ENCODE assay signal across 25 cellular contexts in the genomic region with DNA sequence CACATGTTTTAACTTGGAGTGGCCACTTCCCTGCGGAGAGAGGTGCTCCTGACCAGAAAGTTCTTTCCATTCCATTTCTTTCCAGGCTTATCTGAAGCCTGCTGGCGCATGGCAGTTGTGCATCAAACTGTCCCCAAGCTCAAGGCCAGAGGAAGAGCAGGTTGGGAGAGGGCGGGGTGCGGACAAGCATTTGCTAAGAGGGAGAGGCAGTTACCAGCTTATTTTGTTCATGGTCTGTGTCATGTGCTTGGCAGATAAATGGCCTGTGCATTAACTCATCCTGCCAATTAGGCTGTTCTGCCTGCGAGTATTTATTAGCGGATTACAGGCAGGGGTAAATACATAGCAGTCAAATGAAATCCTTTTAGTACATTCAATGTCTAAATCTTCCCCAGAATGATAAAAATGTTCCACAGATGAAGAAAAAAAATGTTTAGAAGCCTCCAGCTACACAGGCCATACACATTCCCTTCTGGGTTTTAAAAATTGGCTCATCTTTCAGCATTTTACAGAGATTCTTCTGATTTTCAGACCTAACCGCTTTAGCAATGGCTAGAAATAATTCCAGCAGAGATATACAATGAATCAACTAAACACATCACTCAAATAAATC. TPM values are rescaled to one million over a fixed set of nuclear protein-coding genes. Genes with fewer than 3 reads are reported as not detected.
DNase-seq lines count a peak whose midpoint lies in the region; ATAC-seq and TF ChIP-seq lines count a peak whose summit lies in the region.
"Had no signal": no experiment of that assay in that cellular context is flagged by ENCODE, and none has a peak within 500 bp of the region (broad histone marks: within the 10 kb centered on the region; RNA-seq: fewer than 3 reads in every experiment).

No MANE protein-coding gene starts in this region.

- H3K4me1 Mint-ChIP-seq in chondrocyte (ENCODE audit: low read depth), result no peaks in the 10 kb centered on the region
- H3K4me1 Mint-ChIP-seq: immature natural killer cell; stimulated activated memory B cell treated with anti-CD40 and anti-IgM and Interleukin-4, amounts not matched to agents 10 μg/mL and 1 μg/mL and 100 μg/mL, for 72 hours had no signal

- WGBS in testis, 2 donors, result 49 to 62% methylated on average over 7 of the region's 7 CpGs

- peaks cover under 1% of the 10 kb centered on the region for H3K27me3 ChIP-seq in left ventricle myocardium inferior (ENCODE audit: low read depth)
- H3K27me3 ChIP-seq in testis, result no peaks in the 10 kb centered on the region
- H3K27me3 ChIP-seq: gastroesophageal sphincter had no signal

- intact Hi-C loops in Right ventricle myocardium superior (cut with DNase I) (no loop called here), left ventricle myocardium inferior (cut with micrococcal nuclease) (no loop called here), testis (cut with DNase I; ENCODE audit: low total_unique reads) (no loop called here)

- no peaks in the 10 kb centered on the region for H3K27me3 Mint-ChIP-seq in chondrocyte (ENCODE audit: low read depth)
- H3K27me3 Mint-ChIP-seq: stimulated activated memory B cell treated with anti-CD40 and anti-IgM and Interleukin-4, amounts not matched to agents 10 μg/mL and 1 μg/mL and 100 μg/mL, for 72 hours had no signal

- H3K27ac ChIP-seq in left ventricle myocardium inferior (replicated peaks) (no peak overlapping the region), testis (no peak overlapping the region)
- H3K27ac ChIP-seq: gastroesophageal sphincter had no signal

- H3K36me3 Mint-ChIP-seq in chondrocyte (ENCODE audit: low read depth), result no peaks in the 10 kb centered on the region
- H3K36me3 Mint-ChIP-seq: CD4-positive, alpha-beta memory T cell; immature natural killer cell; stimulated activated memory B cell treated with anti-CD40 and anti-IgM and Interleukin-4, amounts not matched to agents 10 μg/mL and 1 μg/mL and 100 μg/mL, for 72 hours had no signal

- H3K9me3 ChIP-seq in left ventricle myocardium inferior (replicated peaks), result no peaks in the 10 kb centered on the region
- H3K9me3 ChIP-seq in testis, result no peaks in the 10 kb centered on the region
- H3K9me3 ChIP-seq: gastroesophageal sphincter had no signal

- no peak for DNase-seq in Right ventricle myocardium superior
- no peak for DNase-seq in left ventricle myocardium inferior
- DNase-seq in NCI-H82 (lab: John Stamatoyannopoulos, UW), result peak; percentile 99
- DNase-seq in fibroblast of villous mesenchyme (ENCODE audit: low read depth), result peak; percentile 60
- peak; percentile 72 for DNase-seq in testis
- DNase-seq in NK-92 (lab: John Stamatoyannopoulos, UW; ENCODE audit: unreplicated experiment), result no peak
- DNase-seq in chondrocyte (ENCODE audit: low spot score), result no peak
- DNase-seq in OCI-M2 (lab: John Stamatoyannopoulos, UW; ENCODE audit: unreplicated experiment), result no peak
- DNase-seq: activated CD4-positive, alpha-beta T cell treated with anti-CD3 and anti-CD28 coated beads for 4 hours; activated CD8-positive, alpha-beta T cell treated with anti-CD3 and anti-CD28 coated beads, Interleukin-2, amount 10 ng/mL, durations not matched to agents 7 days and 5 days; activated naive CD4-positive, alpha-beta T cell treated with anti-CD3 and anti-CD28 coated beads for 36 hours; CD4-positive, alpha-beta memory T cell; immature natural killer cell; mesenchymal stem cell; NCI-H1417 treated with DMSO at 0.1 percent for 48 hours; NCI-H2081; NCI-H774; posterior cingulate gyrus; stimulated activated CD4-positive, alpha-beta T cell treated with anti-CD3 and anti-CD28 coated beads, Interleukin-15, amount 100 ng/mL, for 24 hours; SW 1271; T-helper 9 cell had no signal

- H3K4me3 Mint-ChIP-seq in chondrocyte (ENCODE audit: unreplicated experiment), result no peak overlapping the region
- H3K4me3 Mint-ChIP-seq: activated CD8-positive, alpha-beta T cell treated with anti-CD3 and anti-CD28 coated beads, Interleukin-2, amount 10 ng/mL, durations not matched to agents 7 days and 5 days; activated naive CD4-positive, alpha-beta T cell treated with anti-CD3 and anti-CD28 coated beads for 36 hours; brain; CD4-positive, alpha-beta memory T cell; immature natural killer cell; stimulated activated memory B cell treated with anti-CD40 and anti-IgM and Interleukin-4, amounts not matched to agents 10 μg/mL and 1 μg/mL and 100 μg/mL, for 72 hours had no signal

- ATAC-seq in Right ventricle myocardium superior (ENCODE audit: poor library complexity), result peak; percentile 75
- ATAC-seq: activated CD8-positive, alpha-beta T cell treated with anti-CD3 and anti-CD28 coated beads, Interleukin-2, amount 10 ng/mL, durations not matched to agents 7 days and 5 days; gastroesophageal sphincter; left lobe of liver; stimulated activated memory B cell treated with anti-CD40 and anti-IgM and Interleukin-4, amounts not matched to agents 10 μg/mL and 1 μg/mL and 100 μg/mL, for 72 hours had no signal

- H3K36me3 ChIP-seq in left ventricle myocardium inferior (no peaks in the 10 kb centered on the region), testis (ENCODE audit: low read depth, missing control alignments) (no peaks in the 10 kb centered on the region)
- H3K36me3 ChIP-seq: gastroesophageal sphincter had no signal

- H3K4me3 ChIP-seq in left ventricle myocardium inferior, result no peak overlapping the region
- H3K4me3 ChIP-seq in fibroblast of villous mesenchyme (ENCODE audit: low read depth, low read length), result no peak overlapping the region
- H3K4me3 ChIP-seq in testis, result no peak overlapping the region
- H3K4me3 ChIP-seq: gastroesophageal sphincter had no signal

- no peak for TF ChIP-seq CTCF in left ventricle myocardium inferior (IDR thresholded peaks at IDR 0.05; ENCODE audit: borderline replicate concordance)
- no peak for TF ChIP-seq CTCF in fibroblast of villous mesenchyme (IDR thresholded peaks at IDR 0.05; ENCODE audit: insufficient read depth, low read depth, low read length)
- TF ChIP-seq CTCF in testis (IDR thresholded peaks at IDR 0.05), result no peak
- TF ChIP-seq CTCF in chondrocyte (IDR thresholded peaks at IDR 0.05), result no peak

- H3K9me3 Mint-ChIP-seq in chondrocyte (ENCODE audit: low read depth), result peaks cover 2% of the 10 kb centered on the region
- H3K9me3 Mint-ChIP-seq: activated naive CD4-positive, alpha-beta T cell treated with anti-CD3 and anti-CD28 coated beads for 36 hours; immature natural killer cell; stimulated activated memory B cell treated with anti-CD40 and anti-IgM and Interleukin-4, amounts not matched to agents 10 μg/mL and 1 μg/mL and 100 μg/mL, for 72 hours had no signal

- H3K27ac Mint-ChIP-seq in chondrocyte (ENCODE audit: unreplicated experiment), result no peak overlapping the region
- H3K27ac Mint-ChIP-seq: activated CD8-positive, alpha-beta T cell treated with anti-CD3 and anti-CD28 coated beads, Interleukin-2, amount 10 ng/mL, durations not matched to agents 7 days and 5 days; activated naive CD4-positive, alpha-beta T cell treated with anti-CD3 and anti-CD28 coated beads for 36 hours; CD4-positive, alpha-beta memory T cell; immature natural killer cell; stimulated activated memory B cell treated with anti-CD40 and anti-IgM and Interleukin-4, amounts not matched to agents 10 μg/mL and 1 μg/mL and 100 μg/mL, for 72 hours had no signal

- TF ChIP-seq POLR2A in testis (IDR thresholded peaks at IDR 0.05), result no peak

- H3K4me1 ChIP-seq in left ventricle myocardium inferior (no peaks in the 10 kb centered on the region), testis (no peaks in the 10 kb centered on the region)
- H3K4me1 ChIP-seq: gastroesophageal sphincter had no signal

RNA-seq across cellular contexts. Expression of gene B3GALNT2, which starts 48.9 kb away (rescaled TPM):
- total RNA-seq in Right ventricle myocardium superior (22.4 TPM), left ventricle myocardium inferior (23.0 TPM), fibroblast of villous mesenchyme (48.0 and 74.3 TPM in 2 replicates), testis (10 to 100 TPM; 32.3 to 62.5 TPM), chondrocyte (28.1 to 36.6 TPM (median 30.4 TPM) in 3 replicates)
- 18.3 TPM for polyA plus RNA-seq in testis (ENCODE audit: insufficient read depth, low read depth, low replicate concordance)

Comparison
In these comparisons a context has a peak if more than half of its experiments do, and no peak if none do; other contexts are left out.
1. DNase-seq: peak in NCI-H82 (single experiment), fibroblast of villous mesenchyme (single experiment) and testis (single experiment); none in Right ventricle myocardium superior (single experiment), left ventricle myocardium inferior (single experiment), NK-92 (single experiment), chondrocyte (single experiment) and OCI-M2 (single experiment).